In genomic region chr20:62825288-62825993, GRCh38 we compare ENCODE assay signal across 19 cellular contexts. TPM values are rescaled to one million over a fixed set of nuclear protein-coding genes. Genes with fewer than 3 reads are reported as not detected.
DNase-seq lines count a peak whose midpoint lies in the region; ATAC-seq, FAIRE-seq and TF ChIP-seq lines count a peak whose summit lies in the region.
"Had no signal": no experiment of that assay in that cellular context is flagged by ENCODE, and none has a peak within 500 bp of the region (broad histone marks: within the 10 kb centered on the region; RNA-seq: fewer than 3 reads in every experiment).

No MANE protein-coding gene starts in this region.

- H3K9me3 ChIP-seq in DND-41 (ENCODE audit: insufficient read depth, low read length, severe bottlenecking) (no peaks in the 10 kb centered on the region), K562 (replicated peaks; ENCODE audit: control insufficient read depth, insufficient read depth, low read depth, low read length) (no peaks in the 10 kb centered on the region), osteoblast (ENCODE audit: low read depth, low read length) (no peaks in the 10 kb centered on the region)
- H3K9me3 ChIP-seq: esophagus squamous epithelium had no signal

- FAIRE-seq in K562 (lab: Jason Lieb, UNC): no peak

- POLR2A ChIA-PET in K562 (lab: Yijun Ruan, JAX): interaction anchor here (0.6 to 1.4 kb wide), 5 partner anchors 53 to 101 kb away, joined by 3 to 5 read pairs (median 3); no protein-coding TSS in a partner anchor

- TF ChIP-seq CTCF in DND-41 (IDR thresholded peaks at IDR 0.05; ENCODE audit: borderline replicate concordance, extremely low read depth, low read length, poor library complexity, severe bottlenecking) (no peak), K562 (IDR thresholded peaks at IDR 0.05 in 2 of 3, conservative IDR thresholded peaks at IDR 0.05 in 1 of 3; ENCODE audit: insufficient read depth in 2 of 3, low read depth in 1 of 3, low read length in 3 of 3) (no peak), osteoblast (IDR thresholded peaks at IDR 0.05; ENCODE audit: extremely low read depth, low read depth, low read length) (no peak)

- H3K4me2 ChIP-seq in DND-41 (ENCODE audit: insufficient read depth, low read length) (peak overlapping the region; percentile 64), K562 (ENCODE audit: insufficient read depth, low read length) (peak overlapping the region; percentile 49; the same call in 1 of the 2 replicates), osteoblast (ENCODE audit: insufficient read depth, low read length) (no peak overlapping the region)

- H4K20me1 ChIP-seq in DND-41 (ENCODE audit: insufficient read depth, low read length) (peaks cover 11% of the 10 kb centered on the region), K562 (replicated peaks; ENCODE audit: control insufficient read depth, insufficient read depth, low read length) (0 out of 2 replicates have a peak, but pooled peaks cover 3% of the 10 kb centered on the region), osteoblast (ENCODE audit: insufficient read depth, low read length) (no peaks in the 10 kb centered on the region)

- no peaks in the 10 kb centered on the region for H3K79me2 ChIP-seq in DND-41 (ENCODE audit: insufficient read depth, low read length)
- H3K79me2 ChIP-seq in K562 (ENCODE audit: control insufficient read depth, insufficient read depth, low read length): no peaks in the 10 kb centered on the region
- H3K79me2 ChIP-seq in osteoblast (ENCODE audit: insufficient read depth, low read length): no peaks in the 10 kb centered on the region

- H3K27ac ChIP-seq in DND-41 (ENCODE audit: low read length): 0 out of 2 replicates have a peak overlapping the region, but pooled peaks have one; percentile 20
- H3K27ac ChIP-seq in K562 (ENCODE audit: extremely low read depth, low read depth, low read length): no peak overlapping the region
- H3K27ac ChIP-seq in osteoblast (ENCODE audit: low read depth, low read length): no peak overlapping the region
- H3K27ac ChIP-seq in caudate nucleus (ENCODE audit: low read depth, low read length): no peak overlapping the region

- no peaks in the 10 kb centered on the region for H3K36me3 ChIP-seq in DND-41 (ENCODE audit: insufficient read depth, low read length)
- no peaks in the 10 kb centered on the region for H3K36me3 ChIP-seq in K562 (ENCODE audit: control insufficient read depth, insufficient read depth, low read length)
- no peaks in the 10 kb centered on the region for H3K36me3 ChIP-seq in osteoblast (ENCODE audit: insufficient read depth, low read length)
- H3K36me3 ChIP-seq: esophagus squamous epithelium had no signal

- no peak for TF ChIP-seq POLR2A in K562 (conservative IDR thresholded peaks at IDR 0.05)

- in situ Hi-C loops in K562 (cut with MboI): loop anchor here (10.0 kb wide), 1 partner anchor 189 kb away; no protein-coding TSS in a partner anchor

- TF ChIP-seq EP300 in Ishikawa (IDR thresholded peaks at IDR 0.05; ENCODE audit: borderline replicate concordance) (no peak), K562 (IDR thresholded peaks at IDR 0.05; ENCODE audit: low read length) (no peak)

- H3K9ac ChIP-seq in DND-41 (ENCODE audit: low read depth, low read length) (no peak overlapping the region), K562 (ENCODE audit: insufficient read depth in 1 of 2, low read depth in 2 of 2, low read length in 2 of 2) (peak overlapping the region in 1 of 2 experiments; percentile 61; a peak in 1 of 4 replicates)

- CTCF ChIA-PET in K562 (lab: Yijun Ruan, JAX; ENCODE audit: low intra/inter-chr PET ratio): no interaction called here

- BruUV-seq in K562 (replicated peaks; lab: Mats Ljungman, UMichigan): no TSS peak

- H2AFZ ChIP-seq in DND-41 (ENCODE audit: low read depth, low read length): no peak overlapping the region
- H2AFZ ChIP-seq in K562 (ENCODE audit: low read depth, low read length): no peak overlapping the region
- H2AFZ ChIP-seq in osteoblast (ENCODE audit: low read length): no peak overlapping the region

- peaks cover 15% of the 10 kb centered on the region for H3K4me1 ChIP-seq in DND-41 (ENCODE audit: insufficient read depth, low read length)
- H3K4me1 ChIP-seq in K562 (replicated peaks in 1 of 2; ENCODE audit: control insufficient read depth in 2 of 2, insufficient read depth in 2 of 2, low read length in 2 of 2): peaks cover 12 to 100% of the 10 kb centered on the region in 2 experiments
- H3K4me1 ChIP-seq in osteoblast (ENCODE audit: insufficient read depth, low read length): peaks cover 7% of the 10 kb centered on the region

- H3K27me3 ChIP-seq in DND-41 (ENCODE audit: insufficient read depth, low read length, poor library complexity): no peaks in the 10 kb centered on the region
- H3K27me3 ChIP-seq in K562 (ENCODE audit: control insufficient read depth in 2 of 2, insufficient read depth in 2 of 2, low read length in 2 of 2): no peaks in the 10 kb centered on the region
- H3K27me3 ChIP-seq in osteoblast (ENCODE audit: insufficient read depth, low read length): peaks cover 32% of the 10 kb centered on the region

- H3K9me1 ChIP-seq in K562 (ENCODE audit: control insufficient read depth, insufficient read depth, low read length): no peaks in the 10 kb centered on the region

- TF ChIP-seq RAD21 in Ishikawa (IDR thresholded peaks at IDR 0.05; ENCODE audit: low read depth) (no peak), K562 (CRISPR knock-in tag; conservative IDR thresholded peaks at IDR 0.05 in 1 of 2, IDR thresholded peaks at IDR 0.05 in 1 of 2) (no peak)

- intact Hi-C loops in K562 (cut with micrococcal nuclease): loop anchor here (10.0 kb wide), 1 partner anchor 49 kb away; no protein-coding TSS in a partner anchor

- peak; percentile 1; the same call in 1 of the 3 replicates for ATAC-seq in DND-41 (ENCODE audit: insufficient read depth, low read depth)
- ATAC-seq in K562: no peak
- ATAC-seq in HG03520 (IDR thresholded peaks at IDR 0.05; ENCODE audit: unreplicated experiment): no peak

- DNase-seq in DND-41: no peak
- DNase-seq in K562 (ENCODE audit: extremely low read depth in 1 of 4, low spot score in 3 of 4): no peak
- peak; percentile 86 for DNase-seq in osteoblast (ENCODE audit: insufficient read length, low spot score, missing footprints)
- DNase-seq in caudate nucleus (lab: John Stamatoyannopoulos, UW): no peak
- no peak for DNase-seq in activated CD4-positive, alpha-beta T cell treated with anti-CD3 and anti-CD28 coated beads, Interleukin-2, amount 50 U/mL, for 4 hours
- DNase-seq: activated T-cell treated with anti-CD3 and anti-CD28 coated beads, Interleukin-2, amount 50 U/mL, for 48 hours; aorta; cerebellar nuclear complex; DMS79 treated with DMSO at 0.1 percent for 48 hours; esophagus squamous epithelium; natural killer cell; posterior cingulate gyrus; Right ventricle myocardium superior; stimulated activated naive B cell treated with anti-CD40 and anti-IgM and Interleukin-4, amounts not matched to agents 10 μg/mL and 1 μg/mL and 100 μg/mL, for 72 hours had no signal

- H3K4me3 ChIP-seq in DND-41 (ENCODE audit: low read depth in 1 of 2, low read length in 2 of 2) (peak overlapping the region in 1 of 2 experiments; percentile 33; a peak in 2 of 4 replicates), K562 (no peak overlapping the region), osteoblast (ENCODE audit: insufficient read depth, low read length) (no peak overlapping the region)

- 39% methylated on average over 21 of the region's 24 CpGs for WGBS in K562 (ENCODE audit: insufficient coverage, low coverage, missing lambda C conversion rate)

RNA-seq across cellular contexts. Expression of gene COL9A3, which starts 8.6 kb away (rescaled TPM):
- 2.5 and 7.3 TPM in 2 replicates for total RNA-seq in K562 (2011; cell fraction: chromatin; rRNA removed; ENCODE audit: low replicate concordance)
- total RNA-seq in K562 (2011; cell fraction: nucleolus; rRNA removed): 4.0 and 4.9 TPM in 2 replicates
- 2.8 and 4.0 TPM in 2 replicates for total RNA-seq in K562 (2011; cell fraction: nucleoplasm; rRNA removed)
- 0.77 and 1.9 TPM in 2 replicates for total RNA-seq in K562 (2014; rRNA removed)
- 0.18 and 0.51 TPM in 2 replicates for total RNA-seq in K562 (2014; rRNA removed; fragmentation: Illumina TruSeq; extraction: Trizol)
- 0.98 and 1.4 TPM in 2 replicates for total RNA-seq in K562 (2015; rRNA removed; fragmentation: Illumina TruSeq; extraction: Trizol)
- 1.3 and 1.7 TPM in 2 replicates for total RNA-seq in K562 (2021)
- polyA plus RNA-seq in K562 (2011; rRNA removed): 1.3 and 2.5 TPM in 2 replicates
- 1.7 and 1.9 TPM in 2 replicates for polyA plus RNA-seq in K562 (2011; cell fraction: cytosol; rRNA removed)
- 12.1 and 20.8 TPM in 2 replicates for polyA plus RNA-seq in K562 (2011; cell fraction: nucleus; rRNA removed)
- polyA plus RNA-seq in K562 (2012): 2.0 and 3.0 TPM in 2 replicates
- 0.48 and 0.76 TPM in 2 replicates for polyA plus RNA-seq in K562 (2014; fragmentation: Illumina TruSeq; extraction: Trizol)
- polyA plus RNA-seq in K562 (2014; fragmentation: Nextera tagmentation; extraction: Ambion mirVana): under 1 TPM in 1 of 2 experiments, not detected in 1; 0.14 TPM
- polyA plus RNA-seq in K562 (2014; rRNA removed): 3.0 and 3.6 TPM in 2 replicates
- polyA minus RNA-seq in K562 (2011; rRNA and poly(A)+ RNA removed): 0.35 and 0.87 TPM in 2 replicates
- polyA minus RNA-seq in K562 (2011; cell fraction: cytosol; rRNA and poly(A)+ RNA removed): 1.3 TPM in 1 of 2 replicates, not detected in the other
- 1.2 and 2.3 TPM in 2 replicates for polyA minus RNA-seq in K562 (2011; cell fraction: nucleus; rRNA and poly(A)+ RNA removed)
- total RNA-seq in osteoblast: not detected in 2 replicates
- total RNA-seq: activated naive CD4-positive, alpha-beta T cell treated with anti-CD3 and anti-CD28 coated beads for 36 hours; H4; MCF 10A had no signal

RNA-seq across cellular contexts. Expression of gene OGFR, which starts 20.8 kb away (rescaled TPM):
- 16.5 and 43.5 TPM in 2 replicates for total RNA-seq in K562 (2011; cell fraction: chromatin; rRNA removed; ENCODE audit: low replicate concordance)
- 33.8 and 38.4 TPM in 2 replicates for total RNA-seq in K562 (2011; cell fraction: nucleolus; rRNA removed)
- total RNA-seq in K562 (2011; cell fraction: nucleoplasm; rRNA removed): 22.4 and 24.6 TPM in 2 replicates
- total RNA-seq in K562 (2014; rRNA removed) (56.3 and 56.5 TPM in 2 replicates), K562 (2014; rRNA removed; fragmentation: Illumina TruSeq; extraction: Trizol) (8.9 and 10.3 TPM in 2 replicates), K562 (2015; rRNA removed; fragmentation: Illumina TruSeq; extraction: Trizol) (17.5 and 18.7 TPM in 2 replicates), K562 (2021) (33.1 and 36.5 TPM in 2 replicates), osteoblast (32.4 and 39.1 TPM in 2 replicates)
- polyA plus RNA-seq in K562 (2011; rRNA removed) (23.3 and 25.4 TPM in 2 replicates), K562 (2014; fragmentation: Illumina TruSeq; extraction: Trizol) (16.6 and 22.0 TPM in 2 replicates), K562 (2014; fragmentation: Nextera tagmentation; extraction: Ambion mirVana) (under 1 TPM; 0.39 TPM), K562 (2014; rRNA removed) (34.2 and 36.7 TPM in 2 replicates)
- 15.8 and 36.7 TPM in 2 replicates for polyA plus RNA-seq in K562 (2011; cell fraction: cytosol; rRNA removed)
- 32.3 and 48.8 TPM in 2 replicates for polyA plus RNA-seq in K562 (2011; cell fraction: nucleus; rRNA removed)
- polyA plus RNA-seq in K562 (2012): 21.1 and 26.0 TPM in 2 replicates
- 17.7 and 23.1 TPM in 2 replicates for polyA minus RNA-seq in K562 (2011; rRNA and poly(A)+ RNA removed)
- polyA minus RNA-seq in K562 (2011; cell fraction: cytosol; rRNA and poly(A)+ RNA removed): 19.9 and 22.3 TPM in 2 replicates
- 8.8 and 9.7 TPM in 2 replicates for polyA minus RNA-seq in K562 (2011; cell fraction: nucleus; rRNA and poly(A)+ RNA removed)

RNA-seq across cellular contexts. Expression of gene MRGBP, which starts 29.2 kb away (rescaled TPM):
- total RNA-seq in K562 (2011; cell fraction: chromatin; rRNA removed; ENCODE audit: low replicate concordance): 11.0 and 21.6 TPM in 2 replicates
- 16.4 and 17.2 TPM in 2 replicates for total RNA-seq in K562 (2011; cell fraction: nucleolus; rRNA removed)
- total RNA-seq in K562 (2011; cell fraction: nucleoplasm; rRNA removed): 12.8 and 15.0 TPM in 2 replicates
- total RNA-seq in K562 (2014; rRNA removed): 31.3 and 37.0 TPM in 2 replicates
- total RNA-seq in K562 (2014; rRNA removed; fragmentation: Illumina TruSeq; extraction: Trizol): 18.1 TPM in 2 replicates
- total RNA-seq in K562 (2015; rRNA removed; fragmentation: Illumina TruSeq; extraction: Trizol): 25.2 and 25.7 TPM in 2 replicates
- 25.1 and 26.1 TPM in 2 replicates for total RNA-seq in K562 (2021)
- polyA plus RNA-seq in K562 (2011; rRNA removed): 18.7 and 20.7 TPM in 2 replicates
- polyA plus RNA-seq in K562 (2011; cell fraction: cytosol; rRNA removed): 20.8 and 28.5 TPM in 2 replicates
- 27.0 and 39.1 TPM in 2 replicates for polyA plus RNA-seq in K562 (2011; cell fraction: nucleus; rRNA removed)
- polyA plus RNA-seq in K562 (2012): 14.8 and 21.7 TPM in 2 replicates
- polyA plus RNA-seq in K562 (2014; fragmentation: Illumina TruSeq; extraction: Trizol): 18.4 and 21.0 TPM in 2 replicates
- polyA plus RNA-seq in K562 (2014; fragmentation: Nextera tagmentation; extraction: Ambion mirVana): 1 to 10 TPM; 1.9 to 2.8 TPM
- 26.3 and 26.7 TPM in 2 replicates for polyA plus RNA-seq in K562 (2014; rRNA removed)
- polyA minus RNA-seq in K562 (2011; rRNA and poly(A)+ RNA removed): 12.7 and 15.7 TPM in 2 replicates
- polyA minus RNA-seq in K562 (2011; cell fraction: cytosol; rRNA and poly(A)+ RNA removed): 9.6 and 11.5 TPM in 2 replicates
- 9.4 and 12.2 TPM in 2 replicates for polyA minus RNA-seq in K562 (2011; cell fraction: nucleus; rRNA and poly(A)+ RNA removed)
- 14.1 and 15.2 TPM in 2 replicates for total RNA-seq in osteoblast

RNA-seq across cellular contexts. Expression of gene TCFL5, which starts 36.2 kb away (rescaled TPM):
- total RNA-seq in K562 (2011; cell fraction: chromatin; rRNA removed; ENCODE audit: low replicate concordance): 13.1 and 14.9 TPM in 2 replicates
- 7.5 and 9.5 TPM in 2 replicates for total RNA-seq in K562 (2011; cell fraction: nucleolus; rRNA removed)
- 8.6 and 8.8 TPM in 2 replicates for total RNA-seq in K562 (2011; cell fraction: nucleoplasm; rRNA removed)
- total RNA-seq in K562 (2014; rRNA removed) (11.1 and 11.2 TPM in 2 replicates), K562 (2014; rRNA removed; fragmentation: Illumina TruSeq; extraction: Trizol) (7.4 and 7.9 TPM in 2 replicates), K562 (2015; rRNA removed; fragmentation: Illumina TruSeq; extraction: Trizol) (9.2 and 10.2 TPM in 2 replicates), K562 (2021) (11.1 and 12.6 TPM in 2 replicates), osteoblast (13.0 TPM in 2 replicates)
- polyA plus RNA-seq in K562 (2011; rRNA removed) (8.5 and 12.2 TPM in 2 replicates), K562 (2014; fragmentation: Illumina TruSeq; extraction: Trizol) (5.9 and 7.9 TPM in 2 replicates), K562 (2014; fragmentation: Nextera tagmentation; extraction: Ambion mirVana) (1 to 10 TPM in 1 of 2 experiments, under 1 TPM in 1; 1.00 to 1.1 TPM), K562 (2014; rRNA removed) (9.1 and 10.5 TPM in 2 replicates)
- polyA plus RNA-seq in K562 (2011; cell fraction: cytosol; rRNA removed): 4.3 and 4.4 TPM in 2 replicates
- polyA plus RNA-seq in K562 (2011; cell fraction: nucleus; rRNA removed): 8.0 and 8.3 TPM in 2 replicates
- 6.7 and 8.1 TPM in 2 replicates for polyA plus RNA-seq in K562 (2012)
- polyA minus RNA-seq in K562 (2011; rRNA and poly(A)+ RNA removed): 6.6 and 6.8 TPM in 2 replicates
- polyA minus RNA-seq in K562 (2011; cell fraction: cytosol; rRNA and poly(A)+ RNA removed): 3.8 and 6.5 TPM in 2 replicates
- 1.9 and 3.9 TPM in 2 replicates for polyA minus RNA-seq in K562 (2011; cell fraction: nucleus; rRNA and poly(A)+ RNA removed)
